9 cellular contexts compared by ENCODE assay signal in the genomic region with DNA sequence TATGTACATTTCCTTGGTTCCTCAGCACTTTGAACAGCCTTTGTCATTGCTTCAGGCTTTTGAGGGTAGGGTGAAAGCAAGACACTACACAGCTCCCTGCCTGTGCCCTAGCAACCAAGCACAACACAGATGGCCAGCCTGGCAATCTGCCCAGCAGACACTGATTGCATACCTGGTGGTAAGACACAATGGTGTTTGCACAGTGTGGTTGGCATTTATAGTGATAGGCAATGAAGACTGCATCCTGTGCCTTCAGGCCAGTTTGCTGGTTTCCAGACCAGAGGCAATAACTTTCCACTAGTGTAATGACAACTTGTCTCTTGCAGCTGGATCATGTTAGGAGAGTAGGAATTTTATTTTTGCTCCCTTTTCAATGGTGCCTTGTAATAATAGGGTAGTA.
DNase-seq lines count a peak whose midpoint lies in the region; ATAC-seq and TF ChIP-seq lines count a peak whose summit lies in the region.
"Had no signal": no experiment of that assay in that cellular context is flagged by ENCODE, and none has a peak within 500 bp of the region (broad histone marks: within the 10 kb centered on the region; RNA-seq: fewer than 3 reads in every experiment).

No MANE protein-coding gene starts in this region.

- no peak overlapping the region for H3K27ac Mint-ChIP-seq in activated CD8-positive, alpha-beta T cell treated with anti-CD3 and anti-CD28 coated beads for 36 hours

- no peak for TF ChIP-seq POLR2A in Peyer's patch (IDR thresholded peaks at IDR 0.05)
- TF ChIP-seq POLR2A in heart left ventricle (IDR thresholded peaks at IDR 0.05): no peak

- H3K4me1 ChIP-seq in right atrium auricular region: peaks cover 0 to 8% of the 10 kb centered on the region in 2 donors
- H3K4me1 ChIP-seq in Peyer's patch: no peaks in the 10 kb centered on the region
- peaks cover 0 to 11% (median 0%) of the 10 kb centered on the region in 12 donors for H3K4me1 ChIP-seq in heart left ventricle
- H3K4me1 ChIP-seq: BLaER1 had no signal

- no peak overlapping the region for H3K4me3 Mint-ChIP-seq in activated CD8-positive, alpha-beta T cell treated with anti-CD3 and anti-CD28 coated beads for 36 hours

- no peaks in the 10 kb centered on the region for H3K36me3 Mint-ChIP-seq in activated CD8-positive, alpha-beta T cell treated with anti-CD3 and anti-CD28 coated beads for 36 hours (ENCODE audit: low read depth)

- H3K9me3 Mint-ChIP-seq in activated CD8-positive, alpha-beta T cell treated with anti-CD3 and anti-CD28 coated beads for 36 hours: no peaks in the 10 kb centered on the region

- POLR2A ChIA-PET in activated CD8-positive, alpha-beta T cell treated with anti-CD3 and anti-CD28 coated beads for 36 hours (lab: Charles Lee): no interaction called here

- no peak overlapping the region for H3K27ac ChIP-seq in right atrium auricular region
- peak overlapping the region in 1 of 4 donors; percentile 0 for H3K27ac ChIP-seq in Peyer's patch
- peak overlapping the region in 1 of 12 donors; percentile 40 for H3K27ac ChIP-seq in heart left ventricle
- H3K27ac ChIP-seq: BLaER1 had no signal

- TF ChIP-seq CTCF in right atrium auricular region (IDR thresholded peaks at IDR 0.05) (no peak), Peyer's patch (IDR thresholded peaks at IDR 0.05) (no peak), heart left ventricle (IDR thresholded peaks at IDR 0.05) (no peak)
- no peak for TF ChIP-seq CTCF in activated CD8-positive, alpha-beta T cell treated with anti-CD3 and anti-CD28 coated beads for 36 hours (IDR thresholded peaks at IDR 0.05)

- CTCF ChIA-PET in activated CD8-positive, alpha-beta T cell treated with anti-CD3 and anti-CD28 coated beads for 36 hours (lab: Charles Lee): no interaction called here

- intact Hi-C loops in Right ventricle myocardium inferior (cut with DNase I): no loop called here
- intact Hi-C loops in heart left ventricle (cut with DNase I): no loop called here
- intact Hi-C loops in activated CD8-positive, alpha-beta T cell treated with anti-CD3 and anti-CD28 coated beads for 36 hours (cut with micrococcal nuclease): no loop called here

- H3K27me3 ChIP-seq in right atrium auricular region (no peaks in the 10 kb centered on the region), Peyer's patch (no peaks in the 10 kb centered on the region), heart left ventricle (no peaks in the 10 kb centered on the region)
- H3K27me3 ChIP-seq: BLaER1 had no signal

- ATAC-seq in Right ventricle myocardium inferior (peak; percentile 96), heart left ventricle (peak; percentile 98 to 99 (median 98)), GM19467 (IDR thresholded peaks at IDR 0.05; ENCODE audit: unreplicated experiment) (no peak), GM19452 (IDR thresholded peaks at IDR 0.05; ENCODE audit: unreplicated experiment) (no peak)
- no peak for ATAC-seq in activated CD8-positive, alpha-beta T cell treated with anti-CD3 and anti-CD28 coated beads for 36 hours

- no peaks in the 10 kb centered on the region for H3K9me3 ChIP-seq in right atrium auricular region
- H3K9me3 ChIP-seq in Peyer's patch: no peaks in the 10 kb centered on the region
- no peaks in the 10 kb centered on the region for H3K9me3 ChIP-seq in heart left ventricle
- H3K9me3 ChIP-seq: BLaER1 had no signal

- peak; percentile 83 for DNase-seq in Right ventricle myocardium inferior (ENCODE audit: missing footprints)
- no peak for DNase-seq in right atrium auricular region (ENCODE audit: low spot score)
- DNase-seq in Peyer's patch: peak in 2 of 3 donors; percentile 86 to 92
- DNase-seq in heart left ventricle: peak; percentile 81 to 93 (median 84)
- DNase-seq in activated CD8-positive, alpha-beta T cell treated with anti-CD3 and anti-CD28 coated beads for 36 hours: no peak
- no peak for DNase-seq in central memory CD4-positive, alpha-beta T cell

- H3K27me3 Mint-ChIP-seq in activated CD8-positive, alpha-beta T cell treated with anti-CD3 and anti-CD28 coated beads for 36 hours: peaks cover 7% of the 10 kb centered on the region

- H3K36me3 ChIP-seq in right atrium auricular region: no peaks in the 10 kb centered on the region
- H3K36me3 ChIP-seq in Peyer's patch: no peaks in the 10 kb centered on the region
- H3K36me3 ChIP-seq in heart left ventricle: no peaks in the 10 kb centered on the region
- H3K36me3 ChIP-seq: BLaER1 had no signal

- H3K4me1 Mint-ChIP-seq in activated CD8-positive, alpha-beta T cell treated with anti-CD3 and anti-CD28 coated beads for 36 hours (ENCODE audit: low read depth): no peaks in the 10 kb centered on the region

- H3K4me3 ChIP-seq in right atrium auricular region (no peak overlapping the region), Peyer's patch (no peak overlapping the region), heart left ventricle (no peak overlapping the region)
- H3K4me3 ChIP-seq: BLaER1 had no signal

Comparison
In these comparisons a context has a peak if more than half of its experiments do, and no peak if none do; other contexts are left out.
1. DNase-seq: peak in Right ventricle myocardium inferior (single experiment), Peyer's patch (2 of 3) and heart left ventricle (5 of 5); none in right atrium auricular region (single experiment), activated CD8-positive, alpha-beta T cell treated with anti-CD3 and anti-CD28 coated beads for 36 hours (single experiment) and central memory CD4-positive, alpha-beta T cell (single experiment).
2. ATAC-seq: peak in Right ventricle myocardium inferior (single experiment) and heart left ventricle (4 of 4); none in activated CD8-positive, alpha-beta T cell treated with anti-CD3 and anti-CD28 coated beads for 36 hours (single experiment), GM19467 (single experiment) and GM19452 (single experiment).